ENCODE assay signal across 23 cellular contexts in genomic region chr4:112546476-112546875, GRCh38. TPM values are rescaled to one million over a fixed set of nuclear protein-coding genes. Genes with fewer than 3 reads are reported as not detected.
DNase-seq lines count a peak whose midpoint lies in the region; ATAC-seq and TF ChIP-seq lines count a peak whose summit lies in the region.
"Had no signal": no experiment of that assay in that cellular context is flagged by ENCODE, and none has a peak within 500 bp of the region (broad histone marks: within the 10 kb centered on the region; RNA-seq: fewer than 3 reads in every experiment).

No MANE protein-coding gene starts in this region.

- no peak overlapping the region for H2BK12ac ChIP-seq in neuronal stem cell (ENCODE audit: low read length)

- DNase-seq in HCEC 1CT (peak; percentile 5), SK-MEL-5 (ENCODE audit: low read depth, low spot score) (peak; percentile 69), fibroblast of villous mesenchyme (ENCODE audit: low read depth) (peak; percentile 8), progenitor cell of endocrine pancreas (ENCODE audit: low spot score, unreplicated experiment) (no peak), NCI-H2227 (lab: John Stamatoyannopoulos, UW; ENCODE audit: unreplicated experiment) (no peak), neuronal stem cell (ENCODE audit: low spot score) (no peak)
- DNase-seq in CD4-positive, alpha-beta T cell: no peak
- DNase-seq: C1 segment of cervical spinal cord; CD8-positive, alpha-beta T cell; DMS79 treated with DMSO at 0.1 percent for 48 hours; GF-D8; KBM-7; NCI-H1105; NCI-H1436 treated with DMSO at 0.1 percent for 48 hours; NCI-H187 treated with DMSO at 0.1 percent for 48 hours; NCI-H2227 treated with DMSO at 0.1 percent for 48 hours; SIG-M5; SK-N-SH; SW 1271 had no signal

- H2BK5ac ChIP-seq in neuronal stem cell (ENCODE audit: low read length): no peak overlapping the region

- no peak overlapping the region for H3K4me3 Mint-ChIP-seq in CD4-positive, alpha-beta T cell
- no peak overlapping the region for H3K4me3 Mint-ChIP-seq in progenitor cell of endocrine pancreas (ENCODE audit: low read depth)
- H3K4me3 Mint-ChIP-seq: CD8-positive, alpha-beta T cell had no signal

- in situ Hi-C loops in SK-MEL-5 (cut with HindIII; ENCODE audit: low pct_unique_long_range_greater_than_20kb, low sequenced_read_pairs): no loop called here

- no CpG with 5 or more reads among the region's 2 CpGs for WGBS in neuronal stem cell (ENCODE audit: extremely low coverage in 2 of 2, insufficient read length in 2 of 2, insufficient replicate concordance in 1 of 2), 2 donors

- no peak overlapping the region for H2BK120ac ChIP-seq in neuronal stem cell (ENCODE audit: low read depth, low read length)

- peaks cover 0 to 24% of the 10 kb centered on the region in 2 donors for H3K36me3 ChIP-seq in neuronal stem cell (replicated peaks in 1 of 2; ENCODE audit: control insufficient read depth in 2 of 2, insufficient read depth in 2 of 2, low read length in 2 of 2)

- H3K9me3 Mint-ChIP-seq in CD4-positive, alpha-beta T cell: no peaks in the 10 kb centered on the region
- H3K9me3 Mint-ChIP-seq in progenitor cell of endocrine pancreas (ENCODE audit: low read depth): no peaks in the 10 kb centered on the region
- H3K9me3 Mint-ChIP-seq: CD8-positive, alpha-beta T cell had no signal

- H3K4me2 ChIP-seq in neuronal stem cell (ENCODE audit: insufficient read depth, low read length, poor library complexity, severe bottlenecking): no peak overlapping the region
- H3K4me2 ChIP-seq: SK-N-SH had no signal

- TF ChIP-seq CTCF in fibroblast of villous mesenchyme (IDR thresholded peaks at IDR 0.05; ENCODE audit: insufficient read depth, low read depth, low read length) (no peak), progenitor cell of endocrine pancreas (IDR thresholded peaks at IDR 0.05; ENCODE audit: unreplicated experiment) (no peak)
- no peak for TF ChIP-seq CTCF in CD4-positive, alpha-beta T cell (IDR thresholded peaks at IDR 0.05)

- H3K4me3 ChIP-seq in fibroblast of villous mesenchyme (ENCODE audit: low read depth, low read length) (no peak overlapping the region), neuronal stem cell (ENCODE audit: low read length in 2 of 2) (no peak overlapping the region)

- no peak overlapping the region for H3K27ac ChIP-seq in CD4-positive, alpha-beta T cell (ENCODE audit: low read depth, low read length)
- H3K27ac ChIP-seq in neuronal stem cell (replicated peaks; ENCODE audit: low read length): no peak overlapping the region

- intact Hi-C loops in CD4-positive, alpha-beta T cell (cut with DNase I, micrococcal nuclease): no loop called here

- no peak for ATAC-seq in CD4-positive, alpha-beta T cell (ENCODE audit: poor library complexity)
- ATAC-seq: CD8-positive, alpha-beta T cell had no signal

- H3K27me3 Mint-ChIP-seq in CD4-positive, alpha-beta T cell: no peaks in the 10 kb centered on the region
- no peaks in the 10 kb centered on the region for H3K27me3 Mint-ChIP-seq in progenitor cell of endocrine pancreas

- no peak overlapping the region for H4K91ac ChIP-seq in neuronal stem cell (ENCODE audit: low read depth, low read length, poor library complexity)

- POLR2A ChIA-PET in CD4-positive, alpha-beta T cell (lab: Charles Lee): no interaction called here

- no peak overlapping the region for H3K18ac ChIP-seq in neuronal stem cell (ENCODE audit: low read length)

- no peak overlapping the region for H3K9ac ChIP-seq in neuronal stem cell (ENCODE audit: low read depth, low read length, poor library complexity)
- H3K9ac ChIP-seq: SK-N-SH had no signal

- no peak overlapping the region for H3K23ac ChIP-seq in neuronal stem cell (ENCODE audit: low read depth, low read length, poor library complexity)

- no peak overlapping the region for H4K8ac ChIP-seq in neuronal stem cell (ENCODE audit: low read depth, low read length)

- H3K36me3 Mint-ChIP-seq in CD4-positive, alpha-beta T cell (ENCODE audit: low read depth): no peaks in the 10 kb centered on the region
- H3K36me3 Mint-ChIP-seq in progenitor cell of endocrine pancreas (ENCODE audit: insufficient read depth): no peaks in the 10 kb centered on the region
- H3K36me3 Mint-ChIP-seq: CD8-positive, alpha-beta T cell had no signal

- no peak overlapping the region for H2AK5ac ChIP-seq in neuronal stem cell (ENCODE audit: low read depth, low read length)

- H3K9me3 ChIP-seq in CD4-positive, alpha-beta T cell (ENCODE audit: control insufficient read depth, low read length): no peaks in the 10 kb centered on the region
- H3K9me3 ChIP-seq in neuronal stem cell (replicated peaks in 1 of 2; ENCODE audit: control insufficient read depth in 2 of 2, insufficient read depth in 1 of 2, low read depth in 1 of 2, low read length in 2 of 2): no peaks in the 10 kb centered on the region
- H3K9me3 ChIP-seq: SK-N-SH had no signal

- CTCF ChIA-PET in CD4-positive, alpha-beta T cell (lab: Charles Lee): no interaction called here

- no peak overlapping the region for H3K27ac Mint-ChIP-seq in CD4-positive, alpha-beta T cell
- no peak overlapping the region for H3K27ac Mint-ChIP-seq in progenitor cell of endocrine pancreas
- H3K27ac Mint-ChIP-seq: CD8-positive, alpha-beta T cell had no signal

- no peaks in the 10 kb centered on the region for H3K79me1 ChIP-seq in neuronal stem cell (ENCODE audit: low read depth, low read length)

- H3K14ac ChIP-seq in neuronal stem cell (ENCODE audit: low read length): no peak overlapping the region

- no peaks in the 10 kb centered on the region for H3K4me1 Mint-ChIP-seq in CD4-positive, alpha-beta T cell (ENCODE audit: low read depth)
- H3K4me1 Mint-ChIP-seq in progenitor cell of endocrine pancreas (ENCODE audit: low read depth): no peaks in the 10 kb centered on the region

- no peaks in the 10 kb centered on the region for H3K4me1 ChIP-seq in neuronal stem cell (ENCODE audit: control insufficient read depth in 2 of 2, insufficient read depth in 1 of 2, low read depth in 1 of 2, low read length in 2 of 2)

- H3K4ac ChIP-seq in neuronal stem cell (ENCODE audit: low read length): no peak overlapping the region

- H3K27me3 ChIP-seq in CD4-positive, alpha-beta T cell (ENCODE audit: control insufficient read depth, insufficient read depth, low read length): no peaks in the 10 kb centered on the region
- no peaks in the 10 kb centered on the region for H3K27me3 ChIP-seq in neuronal stem cell (ENCODE audit: control insufficient read depth in 3 of 3, insufficient read depth in 3 of 3, low read depth in 1 of 3, low read length in 3 of 3)

- H2BK15ac ChIP-seq in neuronal stem cell (ENCODE audit: low read length): no peak overlapping the region

- no peak overlapping the region for H2AFZ ChIP-seq in neuronal stem cell (ENCODE audit: low read length)

RNA-seq across cellular contexts. Expression of gene NEUROG2, which starts 30.5 kb away (rescaled TPM):
- total RNA-seq in SK-MEL-5 (2014; rRNA removed; shearing (Covaris generic)): 0.67 and 0.69 TPM in 2 replicates
- 1.3 and 1.6 TPM in 2 replicates for polyA plus RNA-seq in SK-MEL-5 (2015; cell fraction: cytosol; rRNA removed)
- 0.53 and 1.4 TPM in 2 replicates for polyA plus RNA-seq in SK-MEL-5 (2015; cell fraction: nucleus; rRNA removed)
- not detected in 2 replicates for total RNA-seq in fibroblast of villous mesenchyme
- total RNA-seq in CD4-positive, alpha-beta T cell: not detected
- total RNA-seq in progenitor cell of endocrine pancreas: not detected in 2 replicates
- polyA plus RNA-seq in neuronal stem cell (2013, experiment 1 of 2): 0.68 TPM
- polyA plus RNA-seq in neuronal stem cell (2013, experiment 2 of 2): 0.66 TPM
- total RNA-seq: A673; CD8-positive, alpha-beta T cell; LHCN-M2; MCF 10A; NCI-H460 had no signal
- polyA plus RNA-seq: SK-N-SH had no signal

Comparison
In these comparisons a context has a peak if more than half of its experiments do, and no peak if none do; other contexts are left out.
1. DNase-seq: peak in HCEC 1CT (single experiment), SK-MEL-5 (single experiment) and fibroblast of villous mesenchyme (single experiment); none in CD4-positive, alpha-beta T cell (0 of 10), progenitor cell of endocrine pancreas (single experiment), NCI-H2227 (single experiment) and neuronal stem cell (single experiment).